Comparison of ENCODE assay signal across 8 cellular contexts in genomic region chr16:89828870-89829629, GRCh38. TPM values are rescaled to one million over a fixed set of nuclear protein-coding genes. Genes with fewer than 3 reads are reported as not detected.
A peak's percentile ranks its signal among the peaks of the same experiment; 100 is the strongest.
DNase-seq lines count a peak whose midpoint lies in the region; ATAC-seq and TF ChIP-seq lines count a peak whose summit lies in the region.

No MANE protein-coding gene starts in this region.

- H3K4me3 ChIP-seq in NT2/D1 (ENCODE audit: insufficient read length, low read depth) (peak overlapping the region; percentile 58), esophagus muscularis mucosa (peak overlapping the region; percentile 51 to 70 (median 62)), ovary (peak overlapping the region; percentile 33)

- intact Hi-C loops in esophagus muscularis mucosa (cut with DNase I) (no loop called here), ovary (cut with DNase I) (no loop called here)

- peaks cover 13% of the 10 kb centered on the region for H3K4me1 ChIP-seq in NT2/D1 (ENCODE audit: insufficient read depth, insufficient read length)
- peaks cover 12 to 25% (median 19%) of the 10 kb centered on the region in 4 donors for H3K4me1 ChIP-seq in esophagus muscularis mucosa
- peaks cover 8% of the 10 kb centered on the region for H3K4me1 ChIP-seq in ovary (ENCODE audit: insufficient read depth)

- 11% methylated on average over 22 of the region's 26 CpGs for WGBS in esophagus muscularis mucosa
- 11% methylated on average over 26 of the region's 26 CpGs for WGBS in ovary, 3 donors

- H3K9me3 ChIP-seq in NT2/D1 (ENCODE audit: insufficient read depth, low read length): no peaks in the 10 kb centered on the region
- H3K9me3 ChIP-seq in esophagus muscularis mucosa: no peaks in the 10 kb centered on the region
- H3K9me3 ChIP-seq in ovary: no peaks in the 10 kb centered on the region

- TF ChIP-seq POLR2A in esophagus muscularis mucosa (IDR thresholded peaks at IDR 0.05; ENCODE audit: low read depth) (no peak), ovary (IDR thresholded peaks at IDR 0.05) (no peak)

- ATAC-seq in HG03432 (IDR thresholded peaks at IDR 0.05; ENCODE audit: unreplicated experiment) (no peak), HG03457 (IDR thresholded peaks at IDR 0.05; ENCODE audit: unreplicated experiment) (no peak)

- TF ChIP-seq EP300 in esophagus muscularis mucosa (IDR thresholded peaks at IDR 0.05): no peak
- TF ChIP-seq EP300 in ovary (IDR thresholded peaks at IDR 0.05): no peak

- TF ChIP-seq CTCF in esophagus muscularis mucosa (IDR thresholded peaks at IDR 0.05): no peak
- no peak for TF ChIP-seq CTCF in ovary (IDR thresholded peaks at IDR 0.05)

- H3K36me3 ChIP-seq in NT2/D1 (ENCODE audit: insufficient read depth, insufficient read length, low read length) (peaks cover 14% of the 10 kb centered on the region), esophagus muscularis mucosa (no peaks in the 10 kb centered on the region), ovary (no peaks in the 10 kb centered on the region)

- H3K9ac ChIP-seq in NT2/D1 (ENCODE audit: insufficient read length, low read depth): peak overlapping the region; percentile 85

- H3K27me3 ChIP-seq in NT2/D1 (ENCODE audit: insufficient read depth, insufficient read length): no peaks in the 10 kb centered on the region
- H3K27me3 ChIP-seq in esophagus muscularis mucosa: no peaks in the 10 kb centered on the region
- H3K27me3 ChIP-seq in ovary: no peaks in the 10 kb centered on the region

- H3K27ac ChIP-seq in esophagus muscularis mucosa (replicated peaks in 1 of 4): peak overlapping the region; percentile 34 to 80 (median 44)
- H3K27ac ChIP-seq in ovary: no peak overlapping the region

- DNase-seq in DMS79 treated with DMSO at 0.1 percent for 48 hours (lab: John Stamatoyannopoulos, UW): peak; percentile 54
- DNase-seq in NT2/D1 (ENCODE audit: low read depth, low spot score): no peak
- no peak for DNase-seq in esophagus muscularis mucosa (ENCODE audit: extremely low spot score)
- peak in 1 of 5 donors; percentile 33 for DNase-seq in ovary
- DNase-seq in SW480 (ENCODE audit: low spot score): no peak
- DNase-seq in NCI-H128 (lab: John Stamatoyannopoulos, UW; ENCODE audit: unreplicated experiment): no peak

RNA-seq across cellular contexts. Expression of gene SPIRE2, which starts 0.8 kb away (rescaled TPM):
- total RNA-seq in esophagus muscularis mucosa (1 to 10 TPM; 1.8 to 7.2 (median 4.2) TPM), ovary (10 to 100 TPM in 1 of 7 donors, 1 to 10 TPM in 5, under 1 TPM in 1; 0.95 to 28.7 (median 6.1) TPM)
- polyA plus RNA-seq in ovary: 1 to 10 TPM; 2.5 to 2.9 TPM

RNA-seq across cellular contexts. Expression of gene FANCA, which starts 12.6 kb away (rescaled TPM):
- total RNA-seq in esophagus muscularis mucosa (1 to 10 TPM in 2 of 4 donors, under 1 TPM in 2; 0.17 to 3.0 (median 0.95) TPM), ovary (1 to 10 TPM in 6 of 7 donors, under 1 TPM in 1; 0.91 to 7.6 (median 5.1) TPM)
- polyA plus RNA-seq in ovary: 1 to 10 TPM; 2.0 to 2.2 TPM

RNA-seq across cellular contexts. Expression of gene TCF25, which starts 44.3 kb away (rescaled TPM):
- total RNA-seq in esophagus muscularis mucosa: 100 to 1,000 TPM; 126 to 151 (median 137) TPM
- total RNA-seq in ovary: 100 to 1,000 TPM; 132 to 210 (median 185) TPM
- 100 to 1,000 TPM; 122 to 186 TPM for polyA plus RNA-seq in ovary

Comparison
In these comparisons a context has a peak if more than half of its experiments do, and no peak if none do; other contexts are left out.
1. H3K27ac ChIP-seq: peak in esophagus muscularis mucosa (4 of 4); none in ovary (0 of 2).
2. Peak in every context shown above with its lines, with median percentiles within 50 percentile points of each other: H3K4me3 ChIP-seq.